ENCODE assay signal across 8 cellular contexts in genomic region chr15:68279218-68279533, GRCh38.
DNase-seq lines count a peak whose midpoint lies in the region; ATAC-seq and TF ChIP-seq lines count a peak whose summit lies in the region.

No MANE protein-coding gene starts in this region.

- no peak overlapping the region for H3K27ac ChIP-seq in WERI-Rb-1

- H3K4me3 ChIP-seq in GM12875 (ENCODE audit: low read depth, low read length) (peak overlapping the region; percentile 81), WERI-Rb-1 (ENCODE audit: low read depth, low read length) (peak overlapping the region; percentile 70), foreskin fibroblast (ENCODE audit: low read depth in 1 of 2, low read length in 2 of 2) (peak overlapping the region; percentile 70 to 91), skeletal muscle cell (ENCODE audit: low read depth, low read length) (peak overlapping the region; percentile 85)

- H3K36me3 ChIP-seq in WERI-Rb-1: peaks cover 35% of the 10 kb centered on the region

- no peaks in the 10 kb centered on the region for H3K27me3 ChIP-seq in WERI-Rb-1 (ENCODE audit: insufficient read depth, low read depth, severe bottlenecking)

- DNase-seq in WERI-Rb-1 (no peak), foreskin fibroblast (no peak), skeletal muscle cell (ENCODE audit: low read depth) (no peak), DMS153 treated with DMSO at 0.1 percent for 48 hours (lab: John Stamatoyannopoulos, UW; ENCODE audit: unreplicated experiment) (no peak), NCI-H345 (lab: John Stamatoyannopoulos, UW) (no peak)
- no peak for DNase-seq in activated effector memory CD4-positive, alpha-beta T cell treated with anti-CD3 and anti-CD28 coated beads, Interleukin-2, amount 50 U/mL, for 16 hours

- no peaks in the 10 kb centered on the region for H3K9me3 ChIP-seq in WERI-Rb-1 (ENCODE audit: severe bottlenecking)

- no peak for TF ChIP-seq CTCF in GM12875 (IDR thresholded peaks at IDR 0.05; ENCODE audit: borderline replicate concordance, insufficient read depth, low read depth, low read length)
- no peak for TF ChIP-seq CTCF in WERI-Rb-1 (IDR thresholded peaks at IDR 0.05; ENCODE audit: low read depth, low read length)
- no peak for TF ChIP-seq CTCF in foreskin fibroblast (IDR thresholded peaks at IDR 0.05; ENCODE audit: low read depth, low read length)

- ATAC-seq in HG03039 (IDR thresholded peaks at IDR 0.05; ENCODE audit: unreplicated experiment): no peak
